ENCODE assay signal across 1 cellular context in the genomic region with DNA sequence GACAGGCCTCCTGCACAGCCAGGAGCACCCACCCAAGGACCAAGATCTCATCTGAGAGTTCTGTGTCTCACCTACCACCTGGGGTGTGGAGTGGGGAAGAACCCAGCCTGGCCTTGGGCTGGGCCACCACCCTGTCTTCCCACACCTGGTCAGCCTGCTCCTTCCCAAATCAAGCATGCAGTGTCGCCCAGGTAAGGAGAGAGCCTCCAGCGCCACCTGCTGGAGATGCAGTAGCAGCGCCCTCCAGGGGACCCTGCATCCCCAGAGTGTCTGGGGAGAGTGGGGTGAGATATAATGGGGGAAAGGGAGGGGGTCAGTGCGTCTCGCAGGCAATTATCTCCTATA.
TF ChIP-seq lines count a peak whose summit lies in the region.

No MANE protein-coding gene starts in this region.

TF ChIP-seq in K562, 482 proteins besides CTCF, POLR2A, EP300 and RAD21 (continued from another document and continues in another):
- TF ChIP-seq, protein P1, sequence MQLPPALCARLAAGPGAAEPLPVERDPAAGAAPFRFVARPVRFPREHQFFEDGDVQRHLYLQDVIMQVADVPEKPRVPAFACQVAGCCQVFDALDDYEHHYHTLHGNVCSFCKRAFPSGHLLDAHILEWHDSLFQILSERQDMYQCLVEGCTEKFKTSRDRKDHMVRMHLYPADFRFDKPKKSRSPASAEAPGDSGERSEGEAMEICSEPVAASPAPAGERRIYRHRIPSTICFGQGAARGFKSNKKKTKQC (CRISPR knock-in tag; IDR thresholded peaks at IDR 0.05): 0 out of 2 replicates have a peak, but pooled peaks have one; percentile 35
- no peak for TF ChIP-seq PRPF4 (IDR thresholded peaks at IDR 0.05; ENCODE audit: insufficient read depth, low read depth, low read length, poor library complexity, severe bottlenecking)
- no peak for TF ChIP-seq ARHGAP35 (IDR thresholded peaks at IDR 0.05; ENCODE audit: partially characterized antibody)
- no peak for TF ChIP-seq FOXJ2 (tag; IDR thresholded peaks at IDR 0.05)
- TF ChIP-seq NRF1 (conservative IDR thresholded peaks at IDR 0.05 in 1 of 2, IDR thresholded peaks at IDR 0.05 in 1 of 2): no peak
- no peak for TF ChIP-seq ZNF699 (CRISPR knock-in tag; IDR thresholded peaks at IDR 0.05; ENCODE audit: insufficient replicate concordance)
- TF ChIP-seq, protein P2, sequence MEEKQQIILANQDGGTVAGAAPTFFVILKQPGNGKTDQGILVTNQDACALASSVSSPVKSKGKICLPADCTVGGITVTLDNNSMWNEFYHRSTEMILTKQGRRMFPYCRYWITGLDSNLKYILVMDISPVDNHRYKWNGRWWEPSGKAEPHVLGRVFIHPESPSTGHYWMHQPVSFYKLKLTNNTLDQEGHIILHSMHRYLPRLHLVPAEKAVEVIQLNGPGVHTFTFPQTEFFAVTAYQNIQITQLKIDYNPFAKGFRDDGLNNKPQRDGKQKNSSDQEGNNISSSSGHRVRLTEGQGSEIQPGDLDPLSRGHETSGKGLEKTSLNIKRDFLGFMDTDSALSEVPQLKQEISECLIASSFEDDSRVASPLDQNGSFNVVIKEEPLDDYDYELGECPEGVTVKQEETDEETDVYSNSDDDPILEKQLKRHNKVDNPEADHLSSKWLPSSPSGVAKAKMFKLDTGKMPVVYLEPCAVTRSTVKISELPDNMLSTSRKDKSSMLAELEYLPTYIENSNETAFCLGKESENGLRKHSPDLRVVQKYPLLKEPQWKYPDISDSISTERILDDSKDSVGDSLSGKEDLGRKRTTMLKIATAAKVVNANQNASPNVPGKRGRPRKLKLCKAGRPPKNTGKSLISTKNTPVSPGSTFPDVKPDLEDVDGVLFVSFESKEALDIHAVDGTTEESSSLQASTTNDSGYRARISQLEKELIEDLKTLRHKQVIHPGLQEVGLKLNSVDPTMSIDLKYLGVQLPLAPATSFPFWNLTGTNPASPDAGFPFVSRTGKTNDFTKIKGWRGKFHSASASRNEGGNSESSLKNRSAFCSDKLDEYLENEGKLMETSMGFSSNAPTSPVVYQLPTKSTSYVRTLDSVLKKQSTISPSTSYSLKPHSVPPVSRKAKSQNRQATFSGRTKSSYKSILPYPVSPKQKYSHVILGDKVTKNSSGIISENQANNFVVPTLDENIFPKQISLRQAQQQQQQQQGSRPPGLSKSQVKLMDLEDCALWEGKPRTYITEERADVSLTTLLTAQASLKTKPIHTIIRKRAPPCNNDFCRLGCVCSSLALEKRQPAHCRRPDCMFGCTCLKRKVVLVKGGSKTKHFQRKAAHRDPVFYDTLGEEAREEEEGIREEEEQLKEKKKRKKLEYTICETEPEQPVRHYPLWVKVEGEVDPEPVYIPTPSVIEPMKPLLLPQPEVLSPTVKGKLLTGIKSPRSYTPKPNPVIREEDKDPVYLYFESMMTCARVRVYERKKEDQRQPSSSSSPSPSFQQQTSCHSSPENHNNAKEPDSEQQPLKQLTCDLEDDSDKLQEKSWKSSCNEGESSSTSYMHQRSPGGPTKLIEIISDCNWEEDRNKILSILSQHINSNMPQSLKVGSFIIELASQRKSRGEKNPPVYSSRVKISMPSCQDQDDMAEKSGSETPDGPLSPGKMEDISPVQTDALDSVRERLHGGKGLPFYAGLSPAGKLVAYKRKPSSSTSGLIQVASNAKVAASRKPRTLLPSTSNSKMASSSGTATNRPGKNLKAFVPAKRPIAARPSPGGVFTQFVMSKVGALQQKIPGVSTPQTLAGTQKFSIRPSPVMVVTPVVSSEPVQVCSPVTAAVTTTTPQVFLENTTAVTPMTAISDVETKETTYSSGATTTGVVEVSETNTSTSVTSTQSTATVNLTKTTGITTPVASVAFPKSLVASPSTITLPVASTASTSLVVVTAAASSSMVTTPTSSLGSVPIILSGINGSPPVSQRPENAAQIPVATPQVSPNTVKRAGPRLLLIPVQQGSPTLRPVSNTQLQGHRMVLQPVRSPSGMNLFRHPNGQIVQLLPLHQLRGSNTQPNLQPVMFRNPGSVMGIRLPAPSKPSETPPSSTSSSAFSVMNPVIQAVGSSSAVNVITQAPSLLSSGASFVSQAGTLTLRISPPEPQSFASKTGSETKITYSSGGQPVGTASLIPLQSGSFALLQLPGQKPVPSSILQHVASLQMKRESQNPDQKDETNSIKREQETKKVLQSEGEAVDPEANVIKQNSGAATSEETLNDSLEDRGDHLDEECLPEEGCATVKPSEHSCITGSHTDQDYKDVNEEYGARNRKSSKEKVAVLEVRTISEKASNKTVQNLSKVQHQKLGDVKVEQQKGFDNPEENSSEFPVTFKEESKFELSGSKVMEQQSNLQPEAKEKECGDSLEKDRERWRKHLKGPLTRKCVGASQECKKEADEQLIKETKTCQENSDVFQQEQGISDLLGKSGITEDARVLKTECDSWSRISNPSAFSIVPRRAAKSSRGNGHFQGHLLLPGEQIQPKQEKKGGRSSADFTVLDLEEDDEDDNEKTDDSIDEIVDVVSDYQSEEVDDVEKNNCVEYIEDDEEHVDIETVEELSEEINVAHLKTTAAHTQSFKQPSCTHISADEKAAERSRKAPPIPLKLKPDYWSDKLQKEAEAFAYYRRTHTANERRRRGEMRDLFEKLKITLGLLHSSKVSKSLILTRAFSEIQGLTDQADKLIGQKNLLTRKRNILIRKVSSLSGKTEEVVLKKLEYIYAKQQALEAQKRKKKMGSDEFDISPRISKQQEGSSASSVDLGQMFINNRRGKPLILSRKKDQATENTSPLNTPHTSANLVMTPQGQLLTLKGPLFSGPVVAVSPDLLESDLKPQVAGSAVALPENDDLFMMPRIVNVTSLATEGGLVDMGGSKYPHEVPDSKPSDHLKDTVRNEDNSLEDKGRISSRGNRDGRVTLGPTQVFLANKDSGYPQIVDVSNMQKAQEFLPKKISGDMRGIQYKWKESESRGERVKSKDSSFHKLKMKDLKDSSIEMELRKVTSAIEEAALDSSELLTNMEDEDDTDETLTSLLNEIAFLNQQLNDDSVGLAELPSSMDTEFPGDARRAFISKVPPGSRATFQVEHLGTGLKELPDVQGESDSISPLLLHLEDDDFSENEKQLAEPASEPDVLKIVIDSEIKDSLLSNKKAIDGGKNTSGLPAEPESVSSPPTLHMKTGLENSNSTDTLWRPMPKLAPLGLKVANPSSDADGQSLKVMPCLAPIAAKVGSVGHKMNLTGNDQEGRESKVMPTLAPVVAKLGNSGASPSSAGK (IDR thresholded peaks at IDR 0.05): no peak
- no peak for TF ChIP-seq GABPA (tag; conservative IDR thresholded peaks at IDR 0.05; ENCODE audit: low read depth)
- no peak for TF ChIP-seq RFX1 (IDR thresholded peaks at IDR 0.05)
- TF ChIP-seq MIER1 (IDR thresholded peaks at IDR 0.05; ENCODE audit: low read depth): no peak
- no peak for TF ChIP-seq CHD4 (IDR thresholded peaks at IDR 0.05; ENCODE audit: insufficient read depth, insufficient replicate concordance, low read depth, low read length, poor library complexity, severe bottlenecking)
- TF ChIP-seq SNRNP70 (optimal IDR thresholded peaks at IDR 0.05; ENCODE audit: low read depth, low read length): no peak
- peak; percentile 98 for TF ChIP-seq ARID2 (IDR thresholded peaks at IDR 0.05)
- TF ChIP-seq, protein P3, sequence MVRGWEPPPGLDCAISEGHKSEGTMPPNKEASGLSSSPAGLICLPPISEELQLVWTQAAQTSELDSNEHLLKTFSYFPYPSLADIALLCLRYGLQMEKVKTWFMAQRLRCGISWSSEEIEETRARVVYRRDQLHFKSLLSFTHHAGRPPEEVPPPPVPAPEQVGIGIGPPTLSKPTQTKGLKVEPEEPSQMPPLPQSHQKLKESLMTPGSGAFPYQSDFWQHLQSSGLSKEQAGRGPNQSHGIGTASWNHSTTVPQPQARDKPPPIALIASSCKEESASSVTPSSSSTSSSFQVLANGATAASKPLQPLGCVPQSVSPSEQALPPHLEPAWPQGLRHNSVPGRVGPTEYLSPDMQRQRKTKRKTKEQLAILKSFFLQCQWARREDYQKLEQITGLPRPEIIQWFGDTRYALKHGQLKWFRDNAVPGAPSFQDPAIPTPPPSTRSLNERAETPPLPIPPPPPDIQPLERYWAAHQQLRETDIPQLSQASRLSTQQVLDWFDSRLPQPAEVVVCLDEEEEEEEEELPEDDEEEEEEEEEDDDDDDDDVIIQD (CRISPR knock-in tag; IDR thresholded peaks at IDR 0.05): no peak
- TF ChIP-seq TBL1XR1 (IDR thresholded peaks at IDR 0.05; ENCODE audit: low read length in 2 of 2): no peak
- no peak for TF ChIP-seq ZNF175 (CRISPR knock-in tag; IDR thresholded peaks at IDR 0.05; ENCODE audit: low read depth)
- TF ChIP-seq ZNF707 (CRISPR knock-in tag; conservative IDR thresholded peaks at IDR 0.05): no peak
- no peak for TF ChIP-seq NR2C2 (CRISPR knock-in tag; IDR thresholded peaks at IDR 0.05)
- TF ChIP-seq NR2C2 (tag; IDR thresholded peaks at IDR 0.05): no peak
- TF ChIP-seq, protein P4, sequence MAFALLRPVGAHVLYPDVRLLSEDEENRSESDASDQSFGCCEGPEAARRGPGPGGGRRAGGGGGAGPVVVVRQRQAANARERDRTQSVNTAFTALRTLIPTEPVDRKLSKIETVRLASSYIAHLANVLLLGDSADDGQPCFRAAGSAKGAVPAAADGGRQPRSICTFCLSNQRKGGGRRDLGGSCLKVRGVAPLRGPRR (CRISPR knock-in tag; IDR thresholded peaks at IDR 0.05): no peak; the same call in 1 of the 2 replicates
- TF ChIP-seq ZNF75A (CRISPR knock-in tag; IDR thresholded peaks at IDR 0.05): no peak
- no peak for TF ChIP-seq PPARD (CRISPR knock-in tag; IDR thresholded peaks at IDR 0.05)
- TF ChIP-seq BACH1 (tag; IDR thresholded peaks at IDR 0.05): no peak
- no peak for TF ChIP-seq GATAD2A (IDR thresholded peaks at IDR 0.05)
- no peak for TF ChIP-seq RNF2 (IDR thresholded peaks at IDR 0.05)
- TF ChIP-seq LARP7 (IDR thresholded peaks at IDR 0.05): no peak
- TF ChIP-seq MAZ (CRISPR knock-in tag; conservative IDR thresholded peaks at IDR 0.05 in 1 of 2, IDR thresholded peaks at IDR 0.05 in 1 of 2): peak; percentile 43 to 64
- no peak for TF ChIP-seq ZFX (CRISPR knock-in tag; IDR thresholded peaks at IDR 0.05)
- no peak for TF ChIP-seq KLF1 (tag; IDR thresholded peaks at IDR 0.05)
- TF ChIP-seq, protein P5, sequence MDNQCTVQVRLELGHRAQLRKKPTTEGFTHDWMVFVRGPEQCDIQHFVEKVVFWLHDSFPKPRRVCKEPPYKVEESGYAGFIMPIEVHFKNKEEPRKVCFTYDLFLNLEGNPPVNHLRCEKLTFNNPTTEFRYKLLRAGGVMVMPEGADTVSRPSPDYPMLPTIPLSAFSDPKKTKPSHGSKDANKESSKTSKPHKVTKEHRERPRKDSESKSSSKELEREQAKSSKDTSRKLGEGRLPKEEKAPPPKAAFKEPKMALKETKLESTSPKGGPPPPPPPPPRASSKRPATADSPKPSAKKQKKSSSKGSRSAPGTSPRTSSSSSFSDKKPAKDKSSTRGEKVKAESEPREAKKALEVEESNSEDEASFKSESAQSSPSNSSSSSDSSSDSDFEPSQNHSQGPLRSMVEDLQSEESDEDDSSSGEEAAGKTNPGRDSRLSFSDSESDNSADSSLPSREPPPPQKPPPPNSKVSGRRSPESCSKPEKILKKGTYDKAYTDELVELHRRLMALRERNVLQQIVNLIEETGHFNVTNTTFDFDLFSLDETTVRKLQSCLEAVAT (IDR thresholded peaks at IDR 0.05): no peak
- TF ChIP-seq, protein P6, sequence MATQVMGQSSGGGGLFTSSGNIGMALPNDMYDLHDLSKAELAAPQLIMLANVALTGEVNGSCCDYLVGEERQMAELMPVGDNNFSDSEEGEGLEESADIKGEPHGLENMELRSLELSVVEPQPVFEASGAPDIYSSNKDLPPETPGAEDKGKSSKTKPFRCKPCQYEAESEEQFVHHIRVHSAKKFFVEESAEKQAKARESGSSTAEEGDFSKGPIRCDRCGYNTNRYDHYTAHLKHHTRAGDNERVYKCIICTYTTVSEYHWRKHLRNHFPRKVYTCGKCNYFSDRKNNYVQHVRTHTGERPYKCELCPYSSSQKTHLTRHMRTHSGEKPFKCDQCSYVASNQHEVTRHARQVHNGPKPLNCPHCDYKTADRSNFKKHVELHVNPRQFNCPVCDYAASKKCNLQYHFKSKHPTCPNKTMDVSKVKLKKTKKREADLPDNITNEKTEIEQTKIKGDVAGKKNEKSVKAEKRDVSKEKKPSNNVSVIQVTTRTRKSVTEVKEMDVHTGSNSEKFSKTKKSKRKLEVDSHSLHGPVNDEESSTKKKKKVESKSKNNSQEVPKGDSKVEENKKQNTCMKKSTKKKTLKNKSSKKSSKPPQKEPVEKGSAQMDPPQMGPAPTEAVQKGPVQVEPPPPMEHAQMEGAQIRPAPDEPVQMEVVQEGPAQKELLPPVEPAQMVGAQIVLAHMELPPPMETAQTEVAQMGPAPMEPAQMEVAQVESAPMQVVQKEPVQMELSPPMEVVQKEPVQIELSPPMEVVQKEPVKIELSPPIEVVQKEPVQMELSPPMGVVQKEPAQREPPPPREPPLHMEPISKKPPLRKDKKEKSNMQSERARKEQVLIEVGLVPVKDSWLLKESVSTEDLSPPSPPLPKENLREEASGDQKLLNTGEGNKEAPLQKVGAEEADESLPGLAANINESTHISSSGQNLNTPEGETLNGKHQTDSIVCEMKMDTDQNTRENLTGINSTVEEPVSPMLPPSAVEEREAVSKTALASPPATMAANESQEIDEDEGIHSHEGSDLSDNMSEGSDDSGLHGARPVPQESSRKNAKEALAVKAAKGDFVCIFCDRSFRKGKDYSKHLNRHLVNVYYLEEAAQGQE (CRISPR knock-in tag; IDR thresholded peaks at IDR 0.05; ENCODE audit: low read depth): peak; percentile 81
- no peak for TF ChIP-seq SREBF1 (IDR thresholded peaks at IDR 0.05; ENCODE audit: borderline replicate concordance, low read depth, low read length)
- TF ChIP-seq, protein P7, sequence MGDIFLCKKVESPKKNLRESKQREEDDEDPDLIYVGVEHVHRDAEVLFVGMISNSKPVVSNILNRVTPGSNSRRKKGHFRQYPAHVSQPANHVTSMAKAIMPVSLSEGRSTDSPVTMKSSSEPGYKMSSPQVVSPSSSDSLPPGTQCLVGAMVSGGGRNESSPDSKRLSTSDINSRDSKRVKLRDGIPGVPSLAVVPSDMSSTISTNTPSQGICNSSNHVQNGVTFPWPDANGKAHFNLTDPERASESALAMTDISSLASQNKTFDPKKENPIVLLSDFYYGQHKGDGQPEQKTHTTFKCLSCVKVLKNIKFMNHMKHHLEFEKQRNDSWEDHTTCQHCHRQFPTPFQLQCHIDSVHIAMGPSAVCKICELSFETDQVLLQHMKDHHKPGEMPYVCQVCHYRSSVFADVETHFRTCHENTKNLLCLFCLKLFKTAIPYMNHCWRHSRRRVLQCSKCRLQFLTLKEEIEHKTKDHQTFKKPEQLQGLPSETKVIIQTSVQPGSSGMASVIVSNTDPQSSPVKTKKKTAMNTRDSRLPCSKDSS (IDR thresholded peaks at IDR 0.05; ENCODE audit: low read depth, partially characterized antibody): no peak
- TF ChIP-seq, protein P8, sequence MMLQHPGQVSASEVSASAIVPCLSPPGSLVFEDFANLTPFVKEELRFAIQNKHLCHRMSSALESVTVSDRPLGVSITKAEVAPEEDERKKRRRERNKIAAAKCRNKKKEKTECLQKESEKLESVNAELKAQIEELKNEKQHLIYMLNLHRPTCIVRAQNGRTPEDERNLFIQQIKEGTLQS (IDR thresholded peaks at IDR 0.05): no peak
- TF ChIP-seq, protein P8 (CRISPR knock-in tag; conservative IDR thresholded peaks at IDR 0.05): no peak
- no peak for TF ChIP-seq HNRNPUL1 (IDR thresholded peaks at IDR 0.05; ENCODE audit: low read length)
- no peak for TF ChIP-seq TARDBP (IDR thresholded peaks at IDR 0.05)
- TF ChIP-seq HNRNPL (IDR thresholded peaks at IDR 0.05; ENCODE audit: low read depth, low read length): no peak
- TF ChIP-seq ZNF507 (tag; conservative IDR thresholded peaks at IDR 0.05): no peak
